ENCODE assay signal across 15 cellular contexts in the genomic region with DNA sequence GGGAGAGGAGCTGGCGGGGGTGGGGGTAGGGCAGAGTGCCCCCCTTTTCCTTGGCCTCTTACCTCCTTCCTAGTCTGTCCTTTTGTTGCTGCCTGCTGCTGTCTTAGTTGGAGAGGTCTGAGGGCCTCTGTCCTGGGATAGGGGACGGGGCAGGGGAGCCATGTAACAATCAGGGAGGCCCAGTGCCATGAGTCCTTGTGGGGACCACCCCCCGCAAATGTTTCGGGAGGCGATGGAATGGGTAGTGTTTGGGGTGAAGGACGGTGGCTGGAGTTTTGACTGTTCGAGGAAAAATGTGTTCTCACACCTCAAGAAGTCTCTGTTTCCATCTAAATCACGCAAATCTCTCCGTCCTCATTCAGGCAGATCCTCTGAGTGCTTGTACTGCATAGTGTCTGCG.
"Had no signal": no experiment of that assay in that cellular context is flagged by ENCODE, and none has a peak within 500 bp of the region (broad histone marks: within the 10 kb centered on the region; RNA-seq: fewer than 3 reads in every experiment).

No MANE protein-coding gene starts in this region.

- H3K36me3 Mint-ChIP-seq: activated naive CD4-positive, alpha-beta T cell treated with anti-CD3 and anti-CD28 coated beads, Interleukin-2, amount 10 ng/mL, durations not matched to agents 7 days and 5 days had no signal

- H3K9me3 Mint-ChIP-seq: activated naive CD4-positive, alpha-beta T cell treated with anti-CD3 and anti-CD28 coated beads, Interleukin-2, amount 10 ng/mL, durations not matched to agents 7 days and 5 days; naive thymus-derived CD4-positive, alpha-beta T cell; T-cell had no signal

- H3K4me3 ChIP-seq: gastroesophageal sphincter, mucosa of descending colon, right atrium auricular region, skin epidermis had no signal

- H3K27me3 Mint-ChIP-seq: activated naive CD4-positive, alpha-beta T cell treated with anti-CD3 and anti-CD28 coated beads, Interleukin-2, amount 10 ng/mL, durations not matched to agents 7 days and 5 days; progenitor cell of endocrine pancreas; T-cell had no signal

- H3K4me3 Mint-ChIP-seq: activated naive CD4-positive, alpha-beta T cell treated with anti-CD3 and anti-CD28 coated beads, Interleukin-2, amount 10 ng/mL, durations not matched to agents 7 days and 5 days; naive thymus-derived CD4-positive, alpha-beta T cell; T-cell had no signal

- H3K27ac Mint-ChIP-seq: activated naive CD4-positive, alpha-beta T cell treated with anti-CD3 and anti-CD28 coated beads, Interleukin-2, amount 10 ng/mL, durations not matched to agents 7 days and 5 days; naive thymus-derived CD4-positive, alpha-beta T cell; progenitor cell of endocrine pancreas; T-cell had no signal

- H3K9me3 ChIP-seq: gastroesophageal sphincter, mucosa of descending colon, right atrium auricular region had no signal

- DNase-seq: activated CD4-positive, alpha-beta T cell treated with anti-CD3 and anti-CD28 coated beads for 1 hour; activated CD4-positive, alpha-beta T cell treated with anti-CD3 and anti-CD28 coated beads, Interleukin-2, amount 50 U/mL, for 4 hours; activated naive CD4-positive, alpha-beta T cell treated with anti-CD3 and anti-CD28 coated beads, Interleukin-2, amount 10 ng/mL, durations not matched to agents 7 days and 5 days; activated T-cell treated with anti-CD3 and anti-CD28 coated beads, Interleukin-2, amount 50 U/mL, for 1 hour; mucosa of descending colon; naive thymus-derived CD4-positive, alpha-beta T cell; nucleus accumbens; stimulated activated CD4-positive, alpha-beta T cell treated with anti-CD3 and anti-CD28 coated beads, Interleukin-4, amount 100 ng/mL, for 24 hours; stimulated activated naive CD4-positive, alpha-beta T cell; T-cell; T-helper 9 cell had no signal

- H3K36me3 ChIP-seq: right atrium auricular region had no signal

- H3K4me1 Mint-ChIP-seq: activated naive CD4-positive, alpha-beta T cell treated with anti-CD3 and anti-CD28 coated beads, Interleukin-2, amount 10 ng/mL, durations not matched to agents 7 days and 5 days; naive thymus-derived CD4-positive, alpha-beta T cell; T-cell had no signal

- H3K27ac ChIP-seq: gastroesophageal sphincter, right atrium auricular region had no signal

- H3K27me3 ChIP-seq: gastroesophageal sphincter, right atrium auricular region had no signal
